In the genomic region with DNA sequence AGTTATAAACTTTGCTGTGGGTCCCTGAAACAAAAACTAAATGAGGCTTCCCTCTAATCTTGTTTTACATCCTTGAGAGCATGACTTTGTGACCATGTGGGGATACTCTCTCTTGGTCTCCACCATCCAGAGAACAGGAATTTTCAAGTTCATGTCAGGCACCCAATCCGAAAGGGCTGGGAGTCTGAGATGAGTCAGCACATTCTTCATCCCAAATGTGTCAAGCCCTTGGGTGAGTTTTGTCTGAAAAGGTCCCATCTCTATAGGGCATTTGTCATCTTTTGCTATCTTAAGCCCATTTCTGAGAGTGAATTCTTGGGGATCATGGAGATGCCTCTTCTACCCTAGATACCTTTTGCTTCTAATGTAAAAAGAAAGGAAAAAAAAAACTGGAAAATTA, we compare ENCODE assay signal across 20 cellular contexts. TPM values are rescaled to one million over a fixed set of nuclear protein-coding genes. Genes with fewer than 3 reads are reported as not detected.
DNase-seq lines count a peak whose midpoint lies in the region; ATAC-seq, FAIRE-seq and TF ChIP-seq lines count a peak whose summit lies in the region.
"Had no signal": no experiment of that assay in that cellular context is flagged by ENCODE, and none has a peak within 500 bp of the region (broad histone marks: within the 10 kb centered on the region; RNA-seq: fewer than 3 reads in every experiment).

No MANE protein-coding gene starts in this region.

- no peaks in the 10 kb centered on the region for H3K79me2 ChIP-seq in HepG2 (ENCODE audit: insufficient read depth, low read length)

- TF ChIP-seq CTCF in HepG2 (CRISPR knock-in tag; IDR thresholded peaks at IDR 0.05) (no peak), right lobe of liver (IDR thresholded peaks at IDR 0.05) (no peak), fibroblast of mammary gland (conservative IDR thresholded peaks at IDR 0.05; ENCODE audit: control insufficient read depth, insufficient read depth, low read depth, low read length) (no peak), mucosa of descending colon (IDR thresholded peaks at IDR 0.05) (no peak)

- in situ Hi-C loops in HepG2 (cut with HindIII; ENCODE audit: extremely low pct_ligation_motif_present, low pct_unique_long_range_greater_than_20kb), result no loop called here

- H4K20me1 ChIP-seq in HepG2 (ENCODE audit: insufficient read depth, low read length), result no peaks in the 10 kb centered on the region

- intact Hi-C loops in HepG2 (cut with micrococcal nuclease; ENCODE audit: unreplicated experiment) (no loop called here), right lobe of liver (cut with DNase I) (no loop called here), mucosa of descending colon (cut with DNase I, micrococcal nuclease) (no loop called here)

- POLR2A ChIA-PET in HepG2 (lab: Yijun Ruan, JAX), result no interaction called here

- H3K9me3 ChIP-seq in HepG2 (ENCODE audit: low read length) (no peaks in the 10 kb centered on the region), right lobe of liver (no peaks in the 10 kb centered on the region), mucosa of descending colon (peaks cover 7% of the 10 kb centered on the region)

- no peak for TF ChIP-seq RAD21 in HepG2 (CRISPR knock-in tag; IDR thresholded peaks at IDR 0.05)

- no peaks in the 10 kb centered on the region for H3K27me3 ChIP-seq in HepG2 (ENCODE audit: control insufficient read depth in 1 of 2, insufficient read depth in 2 of 2, low read length in 2 of 2)
- no peaks in the 10 kb centered on the region for H3K27me3 ChIP-seq in right lobe of liver
- H3K27me3 ChIP-seq: Peyer's patch had no signal

- H2AFZ ChIP-seq in HepG2 (ENCODE audit: low read length), result no peak overlapping the region

- CTCF ChIA-PET in HepG2 (lab: Yijun Ruan, JAX; ENCODE audit: low intra/inter-chr PET ratio, low total read pairs), result no interaction called here

- H3K9ac ChIP-seq in HepG2 (ENCODE audit: insufficient read depth, low read depth, low read length), result no peak overlapping the region
- H3K9ac ChIP-seq: SK-N-SH had no signal

- no peak for TF ChIP-seq POLR2A in HepG2 (IDR thresholded peaks at IDR 0.05; ENCODE audit: insufficient read depth in 1 of 2, low read depth in 2 of 2, low read length in 2 of 2)
- no peak for TF ChIP-seq POLR2A in right lobe of liver (IDR thresholded peaks at IDR 0.05)

- WGBS in HepG2 (ENCODE audit: low lambda C conversion rate), result 100% methylated on average over 1 of the region's 1 CpG
- WGBS in right lobe of liver (ENCODE audit: insufficient coverage, low coverage, low lambda C conversion rate, missing lambda C conversion rate), result no CpG with 5 or more reads among the region's 1 CpG

- ATAC-seq in HepG2 (no peak), right lobe of liver (no peak), GM18511 (IDR thresholded peaks at IDR 0.05; ENCODE audit: unreplicated experiment) (no peak), mucosa of descending colon (no peak)

- no peak overlapping the region for H3K4me2 ChIP-seq in HepG2 (ENCODE audit: low read depth, low read length)
- H3K4me2 ChIP-seq: SK-N-SH had no signal

- TF ChIP-seq EP300 in HepG2 (IDR thresholded peaks at IDR 0.05; ENCODE audit: low read depth in 2 of 2, low read length in 2 of 2), result no peak
- TF ChIP-seq EP300 in HepG2 (CRISPR knock-in tag; IDR thresholded peaks at IDR 0.05; ENCODE audit: borderline replicate concordance), result no peak

- no peak overlapping the region for H3K27ac ChIP-seq in HepG2 (ENCODE audit: extremely low read length, insufficient read depth, low read length)
- no peak overlapping the region for H3K27ac ChIP-seq in right lobe of liver
- H3K27ac ChIP-seq: Peyer's patch had no signal

- BruUV-seq in HepG2 (replicated peaks; lab: Mats Ljungman, UMichigan), result no TSS peak

- no peak overlapping the region for H3K4me3 ChIP-seq in HepG2 (replicated peaks in 1 of 3; ENCODE audit: insufficient read depth in 1 of 3, low read depth in 2 of 3, low read length in 3 of 3)
- H3K4me3 ChIP-seq in right lobe of liver, result no peak overlapping the region
- H3K4me3 ChIP-seq in fibroblast of mammary gland (ENCODE audit: control insufficient read depth, low read depth, low read length), result no peak overlapping the region
- no peak overlapping the region for H3K4me3 ChIP-seq in mucosa of descending colon
- H3K4me3 ChIP-seq: Peyer's patch had no signal

- DNase-seq in HepG2 (ENCODE audit: low spot score) (no peak), right lobe of liver (no peak), NCI-H460 (ENCODE audit: extremely low read depth, low read depth) (peak; percentile 11), fibroblast of mammary gland (ENCODE audit: low read depth) (peak; percentile 11), mucosa of descending colon (no peak), LoVo (ENCODE audit: low spot score) (no peak), occipital lobe (lab: John Stamatoyannopoulos, UW) (no peak)
- DNase-seq: C1 segment of cervical spinal cord, DMS 273 treated with DMSO at 0.1 percent for 48 hours, NCI-H1436, NCI-H2029, NCI-H2171, NCI-H510A treated with DMSO at 0.1 percent for 48 hours, NCI-H82, Peyer's patch, SHP77, SK-N-SH had no signal

- peaks cover 9% of the 10 kb centered on the region for H3K4me1 ChIP-seq in HepG2 (ENCODE audit: insufficient read depth, low read length)
- H3K4me1 ChIP-seq in right lobe of liver, result peaks cover 0 to 2% (median 0%) of the 10 kb centered on the region in 4 donors
- H3K4me1 ChIP-seq in mucosa of descending colon (ENCODE audit: low read depth), result no peaks in the 10 kb centered on the region
- H3K4me1 ChIP-seq: Peyer's patch had no signal

- FAIRE-seq in HepG2 (lab: Jason Lieb, UNC), result no peak
- FAIRE-seq: A204.1, H54 had no signal

- H3K36me3 ChIP-seq in HepG2 (replicated peaks in 1 of 2; ENCODE audit: control insufficient read depth in 1 of 2, insufficient read depth in 2 of 2, low read length in 2 of 2), result peaks cover 17 to 54% of the 10 kb centered on the region in 2 experiments
- peaks cover 0 to 10% (median 7%) of the 10 kb centered on the region in 4 donors for H3K36me3 ChIP-seq in right lobe of liver
- H3K36me3 ChIP-seq in mucosa of descending colon (ENCODE audit: low read depth), result no peaks in the 10 kb centered on the region

TF ChIP-seq in HepG2, 621 proteins besides CTCF, POLR2A, EP300 and RAD21:
- TF ChIP-seq SOX6 (IDR thresholded peaks at IDR 0.05), result no peak
- no peak for TF ChIP-seq SOX6 (CRISPR knock-in tag; IDR thresholded peaks at IDR 0.05)
- TF ChIP-seq MAFF (IDR thresholded peaks at IDR 0.05; ENCODE audit: low read depth, low read length), result peak; percentile 48; the same call in 1 of the 2 replicates
- TF ChIP-seq ZNF496 (CRISPR knock-in tag; IDR thresholded peaks at IDR 0.05; ENCODE audit: insufficient replicate concordance), result no peak
- TF ChIP-seq MAFK (conservative IDR thresholded peaks at IDR 0.05 in 1 of 2, IDR thresholded peaks at IDR 0.05 in 1 of 2; ENCODE audit: low read length in 2 of 2), result peak; percentile 73 to 80
- TF ChIP-seq NFE2L2 (IDR thresholded peaks at IDR 0.05; ENCODE audit: low read length), result peak; percentile 62

RNA-seq across cellular contexts. Expression of a gene that starts 26.9 kb away (rescaled TPM):
- total RNA-seq in HepG2 (2016; rRNA removed; fragmentation: Illumina TruSeq; extraction: Trizol), result 23.3 and 24.6 TPM in 2 replicates
- total RNA-seq in HepG2 (2016; cell fraction: cytosol; rRNA removed; fragmentation: Illumina TruSeq; extraction: Trizol; ENCODE audit: low read depth), result 7.5 and 10.7 TPM in 2 replicates
- total RNA-seq in HepG2 (2016; cell fraction: insoluble cytoplasmic fraction; rRNA removed; fragmentation: Illumina TruSeq; extraction: Trizol), result 20.2 and 24.5 TPM in 2 replicates
- 7.0 and 11.4 TPM in 2 replicates for total RNA-seq in HepG2 (2016; cell fraction: membrane; rRNA removed; fragmentation: Illumina TruSeq; extraction: Trizol)
- total RNA-seq in HepG2 (2016; cell fraction: nucleus; rRNA removed; fragmentation: Illumina TruSeq; extraction: Trizol), result 45.4 and 49.6 TPM in 2 replicates
- polyA plus RNA-seq in HepG2 (2011; rRNA removed), result 7.3 and 7.7 TPM in 2 replicates
- polyA plus RNA-seq in HepG2 (2011; cell fraction: cytosol; rRNA removed), result 3.5 and 5.4 TPM in 2 replicates
- 8.0 and 8.2 TPM in 2 replicates for polyA plus RNA-seq in HepG2 (2011; cell fraction: nucleus; rRNA removed)
- 7.9 and 14.6 TPM in 2 replicates for polyA plus RNA-seq in HepG2 (2012)
- polyA plus RNA-seq in HepG2 (2016; cell fraction: cytosol; fragmentation: Illumina TruSeq; extraction: Trizol; ENCODE audit: low read depth), result 0.24 and 0.26 TPM in 2 replicates
- polyA plus RNA-seq in HepG2 (2016; cell fraction: insoluble cytoplasmic fraction; fragmentation: Illumina TruSeq; extraction: Trizol; ENCODE audit: low read depth), result 6.9 and 7.6 TPM in 2 replicates
- 0.79 and 1.0 TPM in 2 replicates for polyA plus RNA-seq in HepG2 (2016; cell fraction: membrane; fragmentation: Illumina TruSeq; extraction: Trizol; ENCODE audit: low read depth)
- 9.7 TPM in 2 replicates for polyA plus RNA-seq in HepG2 (2016; cell fraction: nucleus; fragmentation: Illumina TruSeq; extraction: Trizol; ENCODE audit: insufficient read depth, low read depth)
- polyA minus RNA-seq in HepG2 (2011; rRNA and poly(A)+ RNA removed; ENCODE audit: low replicate concordance), result 20.8 and 24.5 TPM in 2 replicates
- 14.7 and 19.0 TPM in 2 replicates for polyA minus RNA-seq in HepG2 (2011; cell fraction: cytosol; rRNA and poly(A)+ RNA removed)
- polyA minus RNA-seq in HepG2 (2011; cell fraction: nucleus; rRNA and poly(A)+ RNA removed), result 125 and 131 TPM in 2 replicates
- 1 to 10 TPM; 3.7 to 9.1 (median 7.6) TPM for total RNA-seq in right lobe of liver
- total RNA-seq in NCI-H460 (2014; rRNA removed; shearing (Covaris generic)), result 15.6 and 17.4 TPM in 2 replicates
- 4.1 and 11.6 TPM in 2 replicates for polyA plus RNA-seq in NCI-H460 (2014; cell fraction: nucleus; rRNA removed)
- total RNA-seq in mucosa of descending colon, result 10 to 100 TPM; 21.4 to 22.1 (median 21.5) TPM
- total RNA-seq in occipital lobe, result 66.1 TPM

Comparison
In these comparisons a context has a peak if more than half of its experiments do, and no peak if none do; other contexts are left out.
1. DNase-seq: peak in NCI-H460 (single experiment) and fibroblast of mammary gland (single experiment); none in HepG2 (single experiment), right lobe of liver (0 of 3), mucosa of descending colon (0 of 3), LoVo (single experiment) and occipital lobe (single experiment).